1 cellular context compared by ENCODE assay signal in the genomic region with DNA sequence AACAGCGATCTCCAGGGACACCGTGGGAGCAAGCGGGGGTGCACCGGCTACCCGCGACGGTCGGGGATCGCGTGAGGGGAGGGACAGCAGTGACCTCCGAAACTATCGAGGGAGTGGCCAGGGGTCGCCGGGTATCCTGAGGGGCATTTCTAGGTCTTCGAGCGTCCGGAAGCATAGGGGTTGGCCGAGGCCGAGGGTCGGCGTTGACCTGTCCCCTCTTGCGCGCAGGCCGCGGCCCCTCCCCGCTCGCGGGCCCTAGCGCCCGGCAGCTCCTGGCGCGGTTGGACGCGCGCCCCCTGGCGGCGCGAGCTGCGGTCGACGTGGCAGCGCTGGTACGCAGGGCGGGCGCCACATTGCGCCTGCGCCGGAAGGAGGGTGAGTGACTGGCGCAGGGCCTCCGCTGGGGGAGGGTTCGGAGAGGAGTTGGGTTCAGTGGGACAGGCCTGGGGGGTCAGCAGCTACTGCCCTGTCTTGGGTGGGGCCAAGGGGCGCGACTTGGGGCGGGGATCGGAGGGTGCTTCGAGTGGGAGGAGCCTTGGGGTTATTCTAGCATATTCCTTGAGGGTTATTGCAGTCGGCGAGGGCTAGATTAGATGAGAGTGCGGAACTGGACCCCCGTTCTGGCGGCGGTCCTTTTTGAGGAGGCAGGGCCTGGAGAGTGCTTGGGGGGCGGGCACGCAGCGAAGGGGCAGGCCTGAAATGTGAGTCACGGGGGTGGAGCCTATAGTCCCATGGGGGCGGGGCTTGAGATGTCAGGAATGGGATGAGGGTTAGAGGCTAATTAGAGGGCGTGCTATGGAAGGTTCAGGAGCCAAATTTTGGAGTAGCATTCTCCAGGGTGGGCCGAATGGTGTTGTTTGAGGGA.
TF ChIP-seq lines count a peak whose summit lies in the region.

No MANE protein-coding gene starts in this region.

TF ChIP-seq in endothelial cell of umbilical vein, 7 proteins besides CTCF, POLR2A, EP300 and RAD21 (continued from another document):
- TF ChIP-seq, protein P1, sequence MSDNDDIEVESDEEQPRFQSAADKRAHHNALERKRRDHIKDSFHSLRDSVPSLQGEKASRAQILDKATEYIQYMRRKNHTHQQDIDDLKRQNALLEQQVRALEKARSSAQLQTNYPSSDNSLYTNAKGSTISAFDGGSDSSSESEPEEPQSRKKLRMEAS (IDR thresholded peaks at IDR 0.05; ENCODE audit: insufficient read depth, insufficient read length): no peak
- no peak for TF ChIP-seq MYC (IDR thresholded peaks at IDR 0.05; ENCODE audit: low read depth, low read length)
